In genomic region chr19:18278521-18279265, GRCh38 we compare ENCODE assay signal across 6 cellular contexts. TPM values are rescaled to one million over a fixed set of nuclear protein-coding genes. Genes with fewer than 3 reads are reported as not detected.
DNase-seq lines count a peak whose midpoint lies in the region; ATAC-seq and TF ChIP-seq lines count a peak whose summit lies in the region.

No MANE protein-coding gene starts in this region.

- no peaks in the 10 kb centered on the region for H3K27me3 ChIP-seq in iPS-15b (ENCODE audit: control insufficient read depth, insufficient read depth, low read length)
- H3K27me3 ChIP-seq in tibial nerve: no peaks in the 10 kb centered on the region

- H3K4me3 ChIP-seq in iPS-15b (ENCODE audit: low read depth, low read length): peak overlapping the region; percentile 97
- peak overlapping the region; percentile 97 to 99 (median 98) for H3K4me3 ChIP-seq in tibial nerve

- peak in 1 of 2 donors; percentile 3 for TF ChIP-seq EP300 in tibial nerve (IDR thresholded peaks at IDR 0.05)

- peak overlapping the region; percentile 99 to 100 (median 100) for H3K27ac ChIP-seq in tibial nerve

- TF ChIP-seq CTCF in GM12874 (IDR thresholded peaks at IDR 0.05; ENCODE audit: insufficient read depth, low read depth, low read length) (peak; percentile 50), tibial nerve (IDR thresholded peaks at IDR 0.05) (peak in 1 of 5 experiments; percentile 14)

- H3K36me3 ChIP-seq in iPS-15b (ENCODE audit: control insufficient read depth, insufficient read depth, low read length): peaks cover 7% of the 10 kb centered on the region
- H3K36me3 ChIP-seq in tibial nerve: peaks cover 0 to 19% (median 0%) of the 10 kb centered on the region in 3 donors

- no peak for TF ChIP-seq POLR2A in tibial nerve (IDR thresholded peaks at IDR 0.05)

- peak overlapping the region; percentile 61 for H3K9ac ChIP-seq in iPS-15b (ENCODE audit: low read depth, low read length)

- H3K9me3 ChIP-seq in iPS-15b (ENCODE audit: control insufficient read depth, insufficient read depth, low read length) (no peaks in the 10 kb centered on the region), tibial nerve (no peaks in the 10 kb centered on the region)

- no peak for ATAC-seq in GM19351 (IDR thresholded peaks at IDR 0.05; ENCODE audit: unreplicated experiment)

- DNase-seq in activated CD4-positive, alpha-beta T cell treated with anti-CD3 and anti-CD28 coated beads, Interleukin-2, amount 50 U/mL, for 48 hours: peak; percentile 53 to 67
- DNase-seq in tibial nerve (ENCODE audit: low spot score in 2 of 2): no peak
- DNase-seq in mucosa of gallbladder (ENCODE audit: low spot score): no peak

- 51 to 52% methylated on average over 9 of the region's 10 CpGs for WGBS in tibial nerve, 2 donors

- no peaks in the 10 kb centered on the region for H3K4me1 ChIP-seq in iPS-15b (ENCODE audit: control insufficient read depth, insufficient read depth, low read length)
- peaks cover 0 to 70% (median 67%) of the 10 kb centered on the region in 4 donors for H3K4me1 ChIP-seq in tibial nerve

RNA-seq across cellular contexts. Expression of gene JUND, which starts 2.7 kb away (rescaled TPM):
- 100 to 1,000 TPM; 309 to 553 (median 486) TPM for total RNA-seq in tibial nerve
- 303 TPM for total RNA-seq in mucosa of gallbladder

RNA-seq across cellular contexts. Expression of gene IQCN, which starts 4.4 kb away (rescaled TPM):
- total RNA-seq in tibial nerve: 10 to 100 TPM in 2 of 4 donors, 1 to 10 TPM in 2; 2.3 to 11.4 (median 8.2) TPM
- total RNA-seq in mucosa of gallbladder: 2.9 TPM

RNA-seq across cellular contexts. Expression of gene LSM4, which starts 44.2 kb away (rescaled TPM):
- total RNA-seq in tibial nerve (100 to 1,000 TPM in 3 of 4 donors, 10 to 100 TPM in 1; 70.4 to 167 (median 156) TPM), mucosa of gallbladder (92.9 TPM)

RNA-seq across cellular contexts. Expression of gene PDE4C, which starts 52.5 kb away (rescaled TPM):
- under 1 TPM in 3 of 4 donors, not detected in 1; under 0.01 to 0.60 (median 0.59) TPM for total RNA-seq in tibial nerve
- total RNA-seq in mucosa of gallbladder: 2.1 TPM

Comparison
In these comparisons a context has a peak if more than half of its experiments do, and no peak if none do; other contexts are left out.
1. DNase-seq: peak in activated CD4-positive, alpha-beta T cell treated with anti-CD3 and anti-CD28 coated beads, Interleukin-2, amount 50 U/mL, for 48 hours (2 of 2); none in tibial nerve (0 of 2) and mucosa of gallbladder (single experiment).